8 cellular contexts compared by ENCODE assay signal in genomic region chr20:34302723-34303528, GRCh38. TPM values are rescaled to one million over a fixed set of nuclear protein-coding genes. Genes with fewer than 3 reads are reported as not detected.
DNase-seq lines count a peak whose midpoint lies in the region; FAIRE-seq and TF ChIP-seq lines count a peak whose summit lies in the region.

TSS of gene AHCY (minus strand) at chr20:34303355. CDS start at chr20:34303270, 85 bp downstream.

- POLR2A ChIA-PET in H1 (lab: Charles Lee; ENCODE audit: partially characterized antibody), result interaction anchor here (0.5 to 4.3 kb wide), 38 partner anchors 9 to 404 kb away, joined by 3 to 29 read pairs (median 4); partner anchors contain the start of genes DYNLRB1, ITCH and TP53INP2

- H2BK12ac ChIP-seq in H1 (ENCODE audit: low read depth, low read length) (no peak within 1 kb of the TSS), mesenchymal stem cell (ENCODE audit: low read length in 2 of 2) (peak within 1 kb of the TSS; percentile 48 to 54)

- H3K79me1 ChIP-seq in H1 (ENCODE audit: low read depth, low read length) (peaks cover 11% of the 10 kb centered on the region), mesenchymal stem cell (replicated peaks; ENCODE audit: low read length, poor library complexity, severe bottlenecking) (peaks cover 5% of the 10 kb centered on the region)

- no peak within 1 kb of the TSS for H2BK20ac ChIP-seq in H1 (ENCODE audit: low read length)

- peak within 1 kb of the TSS; percentile 89 for H4K5ac ChIP-seq in H1 (ENCODE audit: insufficient read length, low read depth, low read length)

- H3K4me3 ChIP-seq in H1 (ENCODE audit: extremely low read depth in 1 of 4, insufficient read depth in 2 of 4, low read depth in 3 of 4, low read length in 4 of 4), result peak within 1 kb of the TSS; percentile 69 to 94 (median 86)
- peak within 1 kb of the TSS; percentile 89 to 95 for H3K4me3 ChIP-seq in mesenchymal stem cell (ENCODE audit: insufficient read depth in 1 of 2, low read depth in 1 of 2, low read length in 2 of 2)

- TF ChIP-seq CTCF in GM20000 (IDR thresholded peaks at IDR 0.05; ENCODE audit: extremely low read depth, missing control alignments), result no peak
- no peak for TF ChIP-seq CTCF in H1 (IDR thresholded peaks at IDR 0.05; ENCODE audit: control extremely low read depth in 1 of 3, insufficient read depth in 1 of 3, low read depth in 1 of 3, low read length in 3 of 3)

- H3K27ac ChIP-seq in H1 (ENCODE audit: low read depth, low read length), result peak within 1 kb of the TSS; percentile 92
- peak within 1 kb of the TSS; percentile 87 for H3K27ac ChIP-seq in mesenchymal stem cell (ENCODE audit: low read length, poor library complexity, severe bottlenecking)

- H3K23ac ChIP-seq in H1 (ENCODE audit: insufficient read length) (no peak within 1 kb of the TSS), mesenchymal stem cell (ENCODE audit: low read length in 2 of 2) (peak within 1 kb of the TSS in 1 of 2 experiments; percentile 68)

- peaks cover 4% of the 10 kb centered on the region; the same call in 1 of the 2 replicates for H3K23me2 ChIP-seq in H1 (ENCODE audit: low read depth, low read length)

- H4K8ac ChIP-seq in H1 (ENCODE audit: extremely low read depth, insufficient read depth, low read length) (peak within 1 kb of the TSS; percentile 93; the same call in 1 of the 2 replicates), mesenchymal stem cell (ENCODE audit: low read length) (peak within 1 kb of the TSS; percentile 85)

- DNase-seq in CMK (ENCODE audit: low read depth) (peak; percentile 89), GM20000 (ENCODE audit: low spot score) (peak; percentile 97), HT-29 (ENCODE audit: low spot score) (peak; percentile 100), NOMO-1 (lab: John Stamatoyannopoulos, UW; ENCODE audit: unreplicated experiment in 2 of 2) (peak; percentile 94 to 96), H1 (ENCODE audit: low read depth in 1 of 2, low spot score in 2 of 2) (peak; percentile 94 to 97), mesenchymal stem cell (peak; percentile 97)
- DNase-seq in activated CD8-positive, alpha-beta memory T cell treated with anti-CD3 and anti-CD28 coated beads for 4 hours (ENCODE audit: low read depth in 2 of 2), result peak; percentile 88 to 89
- DNase-seq in stimulated activated CD8-positive, alpha-beta memory T cell treated with anti-CD3 and anti-CD28 coated beads, Interleukin-12 subunit alpha, Interleukin-12 subunit beta, amount 100 ng/mL, for 4 hours (ENCODE audit: low read depth), result peak; percentile 87

- peak within 1 kb of the TSS; percentile 10 for H2BK120ac ChIP-seq in H1 (replicated peaks; ENCODE audit: low read depth, low read length)
- H2BK120ac ChIP-seq in mesenchymal stem cell (ENCODE audit: low read depth, low read length), result peak within 1 kb of the TSS; percentile 79

- H4K91ac ChIP-seq in H1 (replicated peaks; ENCODE audit: insufficient read length, low read length) (peak within 1 kb of the TSS; percentile 34), mesenchymal stem cell (ENCODE audit: low read length) (peak within 1 kb of the TSS; percentile 68)

- peak; percentile 36 for FAIRE-seq in H1 (lab: Jason Lieb, UNC)

- CTCF ChIA-PET in H1 (lab: Charles Lee; ENCODE audit: partially characterized antibody), result interaction anchor here (0.7 to 2.8 kb wide), 5 partner anchors 9 to 220 kb away, joined by 4 to 18 read pairs (median 4); no protein-coding TSS in a partner anchor

- peak; percentile 84 to 98 for TF ChIP-seq POLR2A in H1 (IDR thresholded peaks at IDR 0.05; ENCODE audit: control extremely low read depth in 1 of 2, low read depth in 2 of 2, low read length in 2 of 2)

- H2AK5ac ChIP-seq in H1 (ENCODE audit: low read depth, low read length) (peak within 1 kb of the TSS; percentile 94), mesenchymal stem cell (ENCODE audit: low read length, severe bottlenecking) (no peak within 1 kb of the TSS)

- TF ChIP-seq EP300 in H1 (IDR thresholded peaks at IDR 0.05; ENCODE audit: borderline replicate concordance in 1 of 2, low read depth in 2 of 2, low read length in 2 of 2), result no peak

- no peaks in the 10 kb centered on the region for H3K9me3 ChIP-seq in H1 (ENCODE audit: insufficient read depth in 2 of 2, low read depth in 1 of 2, low read length in 1 of 2)
- no peaks in the 10 kb centered on the region for H3K9me3 ChIP-seq in mesenchymal stem cell (ENCODE audit: control insufficient read depth, low read length)

- peaks cover 3 to 9% (median 7%) of the 10 kb centered on the region in 4 experiments; a peak in 6 of 7 replicates for H3K4me1 ChIP-seq in H1 (replicated peaks in 1 of 4; ENCODE audit: control insufficient read depth in 3 of 4, insufficient read depth in 4 of 4, low read length in 3 of 4)
- peaks cover 22% of the 10 kb centered on the region for H3K4me1 ChIP-seq in mesenchymal stem cell (ENCODE audit: control insufficient read depth, insufficient read depth, low read depth, low read length)

- no peak within 1 kb of the TSS for H3K14ac ChIP-seq in H1 (ENCODE audit: insufficient read length)
- peak within 1 kb of the TSS in 1 of 2 experiments; percentile 88 for H3K14ac ChIP-seq in mesenchymal stem cell (ENCODE audit: low read length in 2 of 2)

- peaks cover 0 to 4% (median 0%) of the 10 kb centered on the region in 4 experiments; a peak in 3 of 8 replicates for H3K36me3 ChIP-seq in H1 (ENCODE audit: control insufficient read depth in 2 of 4, insufficient read depth in 4 of 4, low read length in 3 of 4)
- no peaks in the 10 kb centered on the region for H3K36me3 ChIP-seq in mesenchymal stem cell (ENCODE audit: control insufficient read depth in 1 of 2, insufficient read depth in 2 of 2, low read depth in 1 of 2, low read length in 2 of 2)

- H3K4me2 ChIP-seq in H1 (ENCODE audit: insufficient read depth in 1 of 2, low read depth in 2 of 2, low read length in 2 of 2) (peak within 1 kb of the TSS; percentile 86 to 94), mesenchymal stem cell (ENCODE audit: low read length, poor library complexity, severe bottlenecking) (peak within 1 kb of the TSS; percentile 92)

- H3K27me3 ChIP-seq in H1 (replicated peaks in 1 of 4; ENCODE audit: control insufficient read depth in 3 of 4, extremely low read depth in 1 of 4, insufficient read depth in 3 of 4, low read length in 3 of 4) (no peaks in the 10 kb centered on the region), mesenchymal stem cell (ENCODE audit: control insufficient read depth in 1 of 2, insufficient read depth in 1 of 2, low read length in 2 of 2) (no peaks in the 10 kb centered on the region)

- peak within 1 kb of the TSS; percentile 56 for H3K56ac ChIP-seq in H1 (replicated peaks; ENCODE audit: insufficient read length, low read depth, low read length)

- peak within 1 kb of the TSS; percentile 82 for H2BK5ac ChIP-seq in H1 (ENCODE audit: low read depth, low read length)
- peak within 1 kb of the TSS; percentile 91 for H2BK5ac ChIP-seq in mesenchymal stem cell (ENCODE audit: low read depth, low read length, poor library complexity, severe bottlenecking)

- peak within 1 kb of the TSS; percentile 82 for H3K4ac ChIP-seq in H1 (replicated peaks; ENCODE audit: insufficient read length, low read depth, low read length)
- peak within 1 kb of the TSS; percentile 15 to 94 for H3K4ac ChIP-seq in mesenchymal stem cell (ENCODE audit: low read depth in 1 of 2, low read length in 2 of 2)

- H2AFZ ChIP-seq in H1 (ENCODE audit: low read length) (no peak within 1 kb of the TSS), mesenchymal stem cell (ENCODE audit: low read depth, low read length) (peak within 1 kb of the TSS; percentile 75)

- H3K18ac ChIP-seq in H1 (ENCODE audit: extremely low read depth, low read length) (peak within 1 kb of the TSS; percentile 71; the same call in 1 of the 2 replicates), mesenchymal stem cell (ENCODE audit: low read depth in 1 of 2, low read length in 2 of 2) (peak within 1 kb of the TSS; percentile 87 to 93)

- H2BK15ac ChIP-seq in H1 (ENCODE audit: low read length) (no peak within 1 kb of the TSS), mesenchymal stem cell (ENCODE audit: low read depth, poor library complexity, severe bottlenecking) (peak within 1 kb of the TSS; percentile 87)

- WGBS in H1 (ENCODE audit: extremely low coverage in 1 of 2, insufficient coverage in 1 of 2, insufficient read length in 1 of 2, insufficient replicate concordance in 2 of 2, low coverage in 1 of 2, low lambda C conversion rate in 2 of 2, missing lambda C conversion rate in 1 of 2), 2 experiments, result 2% methylated on average over 73 of the region's 79 CpGs; no CpG with 5 or more reads in 1 of the 2 experiments
- under 1% methylated on average over 73 of the region's 79 CpGs for WGBS in mesenchymal stem cell

- peaks cover 19 to 45% of the 10 kb centered on the region in 2 experiments for H3K79me2 ChIP-seq in H1 (ENCODE audit: control insufficient read depth in 1 of 2, insufficient read depth in 2 of 2, low read length in 2 of 2)

- H4K20me1 ChIP-seq in H1 (replicated peaks in 1 of 2; ENCODE audit: control insufficient read depth in 1 of 2, insufficient read depth in 2 of 2, low read length in 2 of 2), result peaks cover 15 to 21% of the 10 kb centered on the region in 2 experiments

- TF ChIP-seq RAD21 in H1 (IDR thresholded peaks at IDR 0.05 in 1 of 2, conservative IDR thresholded peaks at IDR 0.05 in 1 of 2; ENCODE audit: low read depth in 2 of 2, low read length in 2 of 2), result no peak

- peak within 1 kb of the TSS; percentile 83 to 98 (median 92) for H3K9ac ChIP-seq in H1 (replicated peaks in 1 of 4; ENCODE audit: extremely low read depth in 1 of 4, low read depth in 3 of 4, low read length in 3 of 4)
- H3K9ac ChIP-seq in mesenchymal stem cell (ENCODE audit: low read length), result peak within 1 kb of the TSS; percentile 96

TF ChIP-seq in H1, 55 proteins besides CTCF, POLR2A, EP300 and RAD21 (continues in another document):
- peak; percentile 77 for TF ChIP-seq MAX (IDR thresholded peaks at IDR 0.05)
- no peak for TF ChIP-seq SUZ12 (IDR thresholded peaks at IDR 0.05; ENCODE audit: low read length)
- TF ChIP-seq BACH1 (IDR thresholded peaks at IDR 0.05; ENCODE audit: low read length), result 0 out of 2 replicates have a peak, but pooled peaks have one; percentile 14
- TF ChIP-seq BRCA1 (IDR thresholded peaks at IDR 0.05; ENCODE audit: low read depth, low read length), result no peak

RNA-seq across cellular contexts. Expression of gene AHCY, which starts in this region (rescaled TPM):
- 398 and 402 TPM in 2 replicates for total RNA-seq in HT-29 (2014; rRNA removed; shearing (Covaris generic))
- 404 and 414 TPM in 2 replicates for total RNA-seq in H1 (2021; fragmentation: NEBNext Ultra II Directional; extraction: Animal tissue kit (Norgen Biotek cat#: 25700))
- polyA plus RNA-seq in H1 (2011; rRNA removed), result 638 and 688 TPM in 2 replicates
- polyA plus RNA-seq in H1 (2011; cell fraction: cytosol; rRNA removed), result 622 TPM
- polyA plus RNA-seq in H1 (2011; cell fraction: nucleus; rRNA removed), result 664 TPM
- polyA plus RNA-seq in H1 (2012, experiment 1 of 2), result 355 to 467 TPM (median 460 TPM) in 4 replicates
- 668 TPM for polyA plus RNA-seq in H1 (2012, experiment 2 of 2)
- 249 TPM for polyA plus RNA-seq in H1 (2013, experiment 1 of 2)
- 250 TPM for polyA plus RNA-seq in H1 (2013, experiment 2 of 2)
- 889 and 910 TPM in 2 replicates for polyA minus RNA-seq in H1 (2011; rRNA and poly(A)+ RNA removed)
- 394 TPM for polyA minus RNA-seq in H1 (2011; cell fraction: cytosol; rRNA and poly(A)+ RNA removed)
- 315 TPM for polyA minus RNA-seq in H1 (2011; cell fraction: nucleus; rRNA and poly(A)+ RNA removed)
- 99.0 TPM for polyA plus RNA-seq in mesenchymal stem cell (2013, experiment 1 of 2)
- polyA plus RNA-seq in mesenchymal stem cell (2013, experiment 2 of 2), result 96.2 TPM

Comparison
In these comparisons a context has a peak if more than half of its experiments do, and no peak if none do; other contexts are left out.
1. Peak in every context shown above with its lines: DNase-seq, H3K4me3 ChIP-seq and H3K27ac ChIP-seq.